ENCODE assay signal across 1 cellular context in genomic region chr7:134854816-134855215, GRCh38.
TF ChIP-seq lines count a peak whose summit lies in the region.

No MANE protein-coding gene starts in this region.

TF ChIP-seq in K562, 482 proteins besides CTCF, POLR2A, EP300 and RAD21 (continued from another document):
- TF ChIP-seq MGA (IDR thresholded peaks at IDR 0.05) (peak; percentile 19; the same call in 1 of the 2 replicates), L3MBTL2 (IDR thresholded peaks at IDR 0.05) (peak; percentile 28; the same call in 1 of the 2 replicates), GABPA (tag; conservative IDR thresholded peaks at IDR 0.05; ENCODE audit: low read depth) (peak; percentile 42; the same call in 1 of the 2 replicates), FOXJ3 (CRISPR knock-in tag; IDR thresholded peaks at IDR 0.05) (no peak), YY1 (IDR thresholded peaks at IDR 0.05; ENCODE audit: borderline replicate concordance in 1 of 3, control insufficient read depth in 1 of 3, extremely low read depth in 1 of 3, insufficient read depth in 3 of 3, insufficient read length in 1 of 3, insufficient replicate concordance in 2 of 3, low read depth in 1 of 3, low read length in 2 of 3) (peak in 1 of 3 experiments; percentile 37), CHD2 (IDR thresholded peaks at IDR 0.05; ENCODE audit: low read depth, low read length) (no peak; the same call in 1 of the 2 replicates), E2F6 (IDR thresholded peaks at IDR 0.05; ENCODE audit: borderline replicate concordance in 1 of 2, extremely low read depth in 1 of 2, insufficient read depth in 1 of 2, insufficient read length in 1 of 2, low read depth in 1 of 2, low read length in 1 of 2, poor library complexity in 1 of 2, severe bottlenecking in 1 of 2) (peak in 1 of 2 experiments; percentile 55), ZNF639 (CRISPR knock-in tag; conservative IDR thresholded peaks at IDR 0.05 in 1 of 2, IDR thresholded peaks at IDR 0.05 in 1 of 2) (0 out of 4 replicates have a peak, but pooled peaks of 1 of the 2 experiments have one; percentile 54), KLF6 (CRISPR knock-in tag; IDR thresholded peaks at IDR 0.05; ENCODE audit: borderline replicate concordance) (0 out of 2 replicates have a peak, but pooled peaks have one; percentile 29)
TF ChIP-seq in K562: peak in this region for 8.
